In genomic region chrX:66074920-66075879, GRCh38 we compare ENCODE assay signal across 8 cellular contexts. TPM values are rescaled to one million over a fixed set of nuclear protein-coding genes. Genes with fewer than 3 reads are reported as not detected.
A peak's percentile ranks its signal among the peaks of the same experiment; 100 is the strongest.
DNase-seq lines count a peak whose midpoint lies in the region; TF ChIP-seq lines count a peak whose summit lies in the region.

No MANE protein-coding gene starts in this region.

- peak overlapping the region; percentile 28 for H3K4me3 ChIP-seq in GM12864 (ENCODE audit: low read depth, low read length)
- H3K4me3 ChIP-seq in OCI-LY1 (ENCODE audit: low read depth, low read length, poor library complexity, severe bottlenecking), result peak overlapping the region; percentile 39
- H3K4me3 ChIP-seq in neutrophil (ENCODE audit: low read depth in 1 of 2, low read length in 1 of 2), result peak overlapping the region; percentile 30 to 49

- TF ChIP-seq CTCF in GM12864 (IDR thresholded peaks at IDR 0.05; ENCODE audit: low read depth, low read length, missing control alignments) (no peak), OCI-LY1 (IDR thresholded peaks at IDR 0.05; ENCODE audit: low read length) (no peak), neutrophil (IDR thresholded peaks at IDR 0.05) (no peak)

- no peaks in the 10 kb centered on the region for H3K9me2 ChIP-seq in OCI-LY1 (ENCODE audit: low read depth, low read length)

- peaks cover 21% of the 10 kb centered on the region for H3K4me1 Mint-ChIP-seq in activated naive CD4-positive, alpha-beta T cell treated with anti-CD3 and anti-CD28 coated beads, Interleukin-2, amount 50 U/mL, for 24 hours

- peak overlapping the region; percentile 85 for H3K4me3 Mint-ChIP-seq in activated naive CD4-positive, alpha-beta T cell treated with anti-CD3 and anti-CD28 coated beads, Interleukin-2, amount 50 U/mL, for 24 hours

- H3K27me3 ChIP-seq in OCI-LY1 (ENCODE audit: insufficient read depth, low read length) (no peaks in the 10 kb centered on the region), neutrophil (no peaks in the 10 kb centered on the region)

- DNase-seq in GM12864 (ENCODE audit: low read depth) (peak; percentile 25), HT-29 (ENCODE audit: low spot score) (no peak), COLO829 (ENCODE audit: low spot score) (no peak), islet precursor cell (no peak), AG20443 (ENCODE audit: low spot score) (no peak)

- H3K27ac ChIP-seq in OCI-LY1 (ENCODE audit: low read depth, low read length, poor library complexity, severe bottlenecking), result no peak overlapping the region
- H3K27ac ChIP-seq in neutrophil, result peak overlapping the region; percentile 75

- H3K9me3 ChIP-seq in OCI-LY1 (ENCODE audit: low read length) (no peaks in the 10 kb centered on the region), neutrophil (no peaks in the 10 kb centered on the region)

- H3K27ac Mint-ChIP-seq in activated naive CD4-positive, alpha-beta T cell treated with anti-CD3 and anti-CD28 coated beads, Interleukin-2, amount 50 U/mL, for 24 hours, result peak overlapping the region; percentile 97

- no peak overlapping the region for H3K9ac ChIP-seq in OCI-LY1 (ENCODE audit: low read length)

- no peaks in the 10 kb centered on the region for H3F3A ChIP-seq in OCI-LY1 (ENCODE audit: insufficient read depth, low read length)

- H4K20me1 ChIP-seq in OCI-LY1 (ENCODE audit: insufficient read depth, low read length), result no peaks in the 10 kb centered on the region

- no peak overlapping the region for H2AFZ ChIP-seq in OCI-LY1 (ENCODE audit: low read length)

- no peaks in the 10 kb centered on the region for H3K79me2 ChIP-seq in OCI-LY1 (ENCODE audit: insufficient read depth, low read length)

- peaks cover 9% of the 10 kb centered on the region for H3K9me3 Mint-ChIP-seq in activated naive CD4-positive, alpha-beta T cell treated with anti-CD3 and anti-CD28 coated beads, Interleukin-2, amount 50 U/mL, for 24 hours

- H3K4me1 ChIP-seq in OCI-LY1 (ENCODE audit: insufficient read depth, low read length, severe bottlenecking) (no peaks in the 10 kb centered on the region), neutrophil (ENCODE audit: control insufficient read depth in 1 of 2, insufficient read depth in 1 of 2, low read depth in 1 of 2, low read length in 1 of 2) (peaks cover 16 to 27% of the 10 kb centered on the region in 2 experiments)

- no peaks in the 10 kb centered on the region for H3K27me3 Mint-ChIP-seq in activated naive CD4-positive, alpha-beta T cell treated with anti-CD3 and anti-CD28 coated beads, Interleukin-2, amount 50 U/mL, for 24 hours

- H3K36me3 ChIP-seq in OCI-LY1 (ENCODE audit: insufficient read depth, low read length) (no peaks in the 10 kb centered on the region), neutrophil (no peaks in the 10 kb centered on the region)

- peak overlapping the region; percentile 34 for H3K4me2 ChIP-seq in OCI-LY1 (ENCODE audit: low read length)

- peaks cover 1% of the 10 kb centered on the region for H3K36me3 Mint-ChIP-seq in activated naive CD4-positive, alpha-beta T cell treated with anti-CD3 and anti-CD28 coated beads, Interleukin-2, amount 50 U/mL, for 24 hours

RNA-seq across cellular contexts. Expression of gene VSIG4, which starts 35.3 kb away (rescaled TPM):
- not detected in 2 replicates for total RNA-seq in HT-29 (2014; rRNA removed; shearing (Covaris generic))
